ENCODE assay signal across 1 cellular context in the genomic region with DNA sequence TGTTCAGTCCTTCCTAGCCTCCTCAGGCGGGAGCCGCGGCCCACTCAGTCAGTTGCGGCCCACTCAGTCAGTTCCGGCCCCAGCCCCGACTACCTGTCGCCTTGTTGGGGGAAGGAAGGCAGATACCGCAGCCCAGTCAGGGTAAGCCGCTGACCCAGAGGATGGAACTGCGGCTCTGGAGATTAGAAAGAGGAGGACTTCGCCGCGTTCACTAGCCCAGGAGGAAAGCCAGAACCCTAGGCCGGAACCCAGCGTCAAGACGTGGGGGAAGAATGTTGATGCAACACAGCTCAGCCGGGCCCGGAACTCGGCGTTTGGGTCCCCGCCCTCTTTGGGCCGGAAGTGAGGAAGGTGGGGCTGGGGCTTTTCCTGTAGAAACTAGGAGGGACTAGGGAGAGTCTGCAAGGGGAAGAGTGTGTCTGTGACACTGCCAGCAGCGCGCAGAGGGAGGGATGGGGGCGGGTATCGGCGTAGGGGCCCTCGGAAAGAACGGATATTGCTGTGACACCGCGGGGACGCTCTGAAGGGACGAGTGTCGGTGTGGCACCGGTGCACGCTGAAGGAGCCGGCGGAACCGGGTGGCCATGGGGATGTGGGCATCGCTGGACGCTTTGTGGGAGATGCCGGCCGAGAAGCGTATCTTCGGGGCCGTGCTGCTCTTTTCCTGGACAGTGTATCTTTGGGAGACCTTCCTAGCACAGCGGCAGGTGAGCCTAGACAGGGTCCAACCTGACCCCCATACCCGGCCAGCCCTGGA.
TF ChIP-seq lines count a peak whose summit lies in the region.

Gene ZMPSTE24 (plus strand): TSS at position 549 of the 757 bp plus-strand sequence. CDS start 36 bp downstream, at position 585.

TF ChIP-seq in GM12878, 131 proteins besides CTCF, POLR2A, EP300 and RAD21 (continued from another document and continues in another):
- TF ChIP-seq, protein P1, sequence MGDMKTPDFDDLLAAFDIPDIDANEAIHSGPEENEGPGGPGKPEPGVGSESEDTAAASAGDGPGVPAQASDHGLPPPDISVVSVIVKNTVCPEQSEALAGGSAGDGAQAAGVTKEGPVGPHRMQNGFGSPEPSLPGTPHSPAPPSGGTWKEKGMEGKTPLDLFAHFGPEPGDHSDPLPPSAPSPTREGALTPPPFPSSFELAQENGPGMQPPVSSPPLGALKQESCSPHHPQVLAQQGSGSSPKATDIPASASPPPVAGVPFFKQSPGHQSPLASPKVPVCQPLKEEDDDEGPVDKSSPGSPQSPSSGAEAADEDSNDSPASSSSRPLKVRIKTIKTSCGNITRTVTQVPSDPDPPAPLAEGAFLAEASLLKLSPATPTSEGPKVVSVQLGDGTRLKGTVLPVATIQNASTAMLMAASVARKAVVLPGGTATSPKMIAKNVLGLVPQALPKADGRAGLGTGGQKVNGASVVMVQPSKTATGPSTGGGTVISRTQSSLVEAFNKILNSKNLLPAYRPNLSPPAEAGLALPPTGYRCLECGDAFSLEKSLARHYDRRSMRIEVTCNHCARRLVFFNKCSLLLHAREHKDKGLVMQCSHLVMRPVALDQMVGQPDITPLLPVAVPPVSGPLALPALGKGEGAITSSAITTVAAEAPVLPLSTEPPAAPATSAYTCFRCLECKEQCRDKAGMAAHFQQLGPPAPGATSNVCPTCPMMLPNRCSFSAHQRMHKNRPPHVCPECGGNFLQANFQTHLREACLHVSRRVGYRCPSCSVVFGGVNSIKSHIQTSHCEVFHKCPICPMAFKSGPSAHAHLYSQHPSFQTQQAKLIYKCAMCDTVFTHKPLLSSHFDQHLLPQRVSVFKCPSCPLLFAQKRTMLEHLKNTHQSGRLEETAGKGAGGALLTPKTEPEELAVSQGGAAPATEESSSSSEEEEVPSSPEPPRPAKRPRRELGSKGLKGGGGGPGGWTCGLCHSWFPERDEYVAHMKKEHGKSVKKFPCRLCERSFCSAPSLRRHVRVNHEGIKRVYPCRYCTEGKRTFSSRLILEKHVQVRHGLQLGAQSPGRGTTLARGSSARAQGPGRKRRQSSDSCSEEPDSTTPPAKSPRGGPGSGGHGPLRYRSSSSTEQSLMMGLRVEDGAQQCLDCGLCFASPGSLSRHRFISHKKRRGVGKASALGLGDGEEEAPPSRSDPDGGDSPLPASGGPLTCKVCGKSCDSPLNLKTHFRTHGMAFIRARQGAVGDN (IDR thresholded peaks at IDR 0.05), result no peak
- no peak for TF ChIP-seq NFXL1 (IDR thresholded peaks at IDR 0.05; ENCODE audit: borderline replicate concordance)
- TF ChIP-seq, protein P2, sequence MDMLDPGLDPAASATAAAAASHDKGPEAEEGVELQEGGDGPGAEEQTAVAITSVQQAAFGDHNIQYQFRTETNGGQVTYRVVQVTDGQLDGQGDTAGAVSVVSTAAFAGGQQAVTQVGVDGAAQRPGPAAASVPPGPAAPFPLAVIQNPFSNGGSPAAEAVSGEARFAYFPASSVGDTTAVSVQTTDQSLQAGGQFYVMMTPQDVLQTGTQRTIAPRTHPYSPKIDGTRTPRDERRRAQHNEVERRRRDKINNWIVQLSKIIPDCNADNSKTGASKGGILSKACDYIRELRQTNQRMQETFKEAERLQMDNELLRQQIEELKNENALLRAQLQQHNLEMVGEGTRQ (IDR thresholded peaks at IDR 0.05; ENCODE audit: borderline replicate concordance, low read depth, low read length), result no peak
- TF ChIP-seq SUZ12 (IDR thresholded peaks at IDR 0.05; ENCODE audit: unreplicated experiment), result no peak
- TF ChIP-seq MYB (IDR thresholded peaks at IDR 0.05; ENCODE audit: borderline replicate concordance, low read depth, low read length), result no peak
- TF ChIP-seq ZNF217 (IDR thresholded peaks at IDR 0.05), result no peak
- peak; percentile 73; the same call in 1 of the 2 replicates for TF ChIP-seq HSF1 (IDR thresholded peaks at IDR 0.05; ENCODE audit: low read depth, low read length)
- peak; percentile 76 for TF ChIP-seq LARP7 (IDR thresholded peaks at IDR 0.05)
- TF ChIP-seq PML (IDR thresholded peaks at IDR 0.05; ENCODE audit: low read length), result peak; percentile 92
- TF ChIP-seq, protein P3, sequence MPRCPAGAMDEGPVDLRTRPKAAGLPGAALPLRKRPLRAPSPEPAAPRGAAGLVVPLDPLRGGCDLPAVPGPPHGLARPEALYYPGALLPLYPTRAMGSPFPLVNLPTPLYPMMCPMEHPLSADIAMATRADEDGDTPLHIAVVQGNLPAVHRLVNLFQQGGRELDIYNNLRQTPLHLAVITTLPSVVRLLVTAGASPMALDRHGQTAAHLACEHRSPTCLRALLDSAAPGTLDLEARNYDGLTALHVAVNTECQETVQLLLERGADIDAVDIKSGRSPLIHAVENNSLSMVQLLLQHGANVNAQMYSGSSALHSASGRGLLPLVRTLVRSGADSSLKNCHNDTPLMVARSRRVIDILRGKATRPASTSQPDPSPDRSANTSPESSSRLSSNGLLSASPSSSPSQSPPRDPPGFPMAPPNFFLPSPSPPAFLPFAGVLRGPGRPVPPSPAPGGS (IDR thresholded peaks at IDR 0.05; ENCODE audit: borderline replicate concordance, insufficient read depth, low read depth, low read length, poor library complexity, severe bottlenecking), result peak; percentile 12
- TF ChIP-seq, protein P4, sequence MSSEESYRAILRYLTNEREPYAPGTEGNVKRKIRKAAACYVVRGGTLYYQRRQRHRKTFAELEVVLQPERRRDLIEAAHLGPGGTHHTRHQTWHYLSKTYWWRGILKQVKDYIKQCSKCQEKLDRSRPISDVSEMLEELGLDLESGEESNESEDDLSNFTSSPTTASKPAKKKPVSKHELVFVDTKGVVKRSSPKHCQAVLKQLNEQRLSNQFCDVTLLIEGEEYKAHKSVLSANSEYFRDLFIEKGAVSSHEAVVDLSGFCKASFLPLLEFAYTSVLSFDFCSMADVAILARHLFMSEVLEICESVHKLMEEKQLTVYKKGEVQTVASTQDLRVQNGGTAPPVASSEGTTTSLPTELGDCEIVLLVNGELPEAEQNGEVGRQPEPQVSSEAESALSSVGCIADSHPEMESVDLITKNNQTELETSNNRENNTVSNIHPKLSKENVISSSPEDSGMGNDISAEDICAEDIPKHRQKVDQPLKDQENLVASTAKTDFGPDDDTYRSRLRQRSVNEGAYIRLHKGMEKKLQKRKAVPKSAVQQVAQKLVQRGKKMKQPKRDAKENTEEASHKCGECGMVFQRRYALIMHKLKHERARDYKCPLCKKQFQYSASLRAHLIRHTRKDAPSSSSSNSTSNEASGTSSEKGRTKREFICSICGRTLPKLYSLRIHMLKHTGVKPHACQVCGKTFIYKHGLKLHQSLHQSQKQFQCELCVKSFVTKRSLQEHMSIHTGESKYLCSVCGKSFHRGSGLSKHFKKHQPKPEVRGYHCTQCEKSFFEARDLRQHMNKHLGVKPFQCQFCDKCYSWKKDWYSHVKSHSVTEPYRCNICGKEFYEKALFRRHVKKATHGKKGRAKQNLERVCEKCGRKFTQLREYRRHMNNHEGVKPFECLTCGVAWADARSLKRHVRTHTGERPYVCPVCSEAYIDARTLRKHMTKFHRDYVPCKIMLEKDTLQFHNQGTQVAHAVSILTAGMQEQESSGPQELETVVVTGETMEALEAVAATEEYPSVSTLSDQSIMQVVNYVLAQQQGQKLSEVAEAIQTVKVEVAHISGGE (CRISPR knock-in tag; IDR thresholded peaks at IDR 0.05), result peak; percentile 92
- TF ChIP-seq KDM1A (IDR thresholded peaks at IDR 0.05; ENCODE audit: borderline replicate concordance), result no peak
- no peak for TF ChIP-seq ASH2L (IDR thresholded peaks at IDR 0.05; ENCODE audit: borderline replicate concordance, low read depth)
- no peak for TF ChIP-seq TCF7 (IDR thresholded peaks at IDR 0.05; ENCODE audit: borderline replicate concordance)
- TF ChIP-seq, protein P5, sequence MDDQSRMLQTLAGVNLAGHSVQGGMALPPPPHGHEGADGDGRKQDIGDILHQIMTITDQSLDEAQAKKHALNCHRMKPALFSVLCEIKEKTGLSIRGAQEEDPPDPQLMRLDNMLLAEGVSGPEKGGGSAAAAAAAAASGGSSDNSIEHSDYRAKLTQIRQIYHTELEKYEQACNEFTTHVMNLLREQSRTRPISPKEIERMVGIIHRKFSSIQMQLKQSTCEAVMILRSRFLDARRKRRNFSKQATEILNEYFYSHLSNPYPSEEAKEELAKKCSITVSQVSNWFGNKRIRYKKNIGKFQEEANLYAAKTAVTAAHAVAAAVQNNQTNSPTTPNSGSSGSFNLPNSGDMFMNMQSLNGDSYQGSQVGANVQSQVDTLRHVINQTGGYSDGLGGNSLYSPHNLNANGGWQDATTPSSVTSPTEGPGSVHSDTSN (IDR thresholded peaks at IDR 0.05; ENCODE audit: insufficient replicate concordance, low read depth, low read length), result peak; percentile 10
- TF ChIP-seq ZBED1 (IDR thresholded peaks at IDR 0.05; ENCODE audit: borderline replicate concordance), result no peak; the same call in 1 of the 2 replicates
- TF ChIP-seq ZSCAN29 (IDR thresholded peaks at IDR 0.05), result 0 out of 2 replicates have a peak, but pooled peaks have one; percentile 23
- TF ChIP-seq SP1 (IDR thresholded peaks at IDR 0.05; ENCODE audit: low read depth, low read length), result peak; percentile 75
- TF ChIP-seq PAX8 (IDR thresholded peaks at IDR 0.05), result no peak
- TF ChIP-seq PAX5 (IDR thresholded peaks at IDR 0.05; ENCODE audit: borderline replicate concordance, low read depth, low read length), result peak; percentile 58; the same call in 1 of the 2 replicates
- TF ChIP-seq, protein P6, sequence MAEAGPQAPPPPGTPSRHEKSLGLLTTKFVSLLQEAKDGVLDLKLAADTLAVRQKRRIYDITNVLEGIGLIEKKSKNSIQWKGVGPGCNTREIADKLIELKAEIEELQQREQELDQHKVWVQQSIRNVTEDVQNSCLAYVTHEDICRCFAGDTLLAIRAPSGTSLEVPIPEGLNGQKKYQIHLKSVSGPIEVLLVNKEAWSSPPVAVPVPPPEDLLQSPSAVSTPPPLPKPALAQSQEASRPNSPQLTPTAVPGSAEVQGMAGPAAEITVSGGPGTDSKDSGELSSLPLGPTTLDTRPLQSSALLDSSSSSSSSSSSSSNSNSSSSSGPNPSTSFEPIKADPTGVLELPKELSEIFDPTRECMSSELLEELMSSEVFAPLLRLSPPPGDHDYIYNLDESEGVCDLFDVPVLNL (IDR thresholded peaks at IDR 0.05; ENCODE audit: low read depth, low read length), result 0 out of 2 replicates have a peak, but pooled peaks have one; percentile 39
- peak; percentile 90 for TF ChIP-seq YY1 (IDR thresholded peaks at IDR 0.05; ENCODE audit: low read depth, low read length)
- TF ChIP-seq, protein P7, sequence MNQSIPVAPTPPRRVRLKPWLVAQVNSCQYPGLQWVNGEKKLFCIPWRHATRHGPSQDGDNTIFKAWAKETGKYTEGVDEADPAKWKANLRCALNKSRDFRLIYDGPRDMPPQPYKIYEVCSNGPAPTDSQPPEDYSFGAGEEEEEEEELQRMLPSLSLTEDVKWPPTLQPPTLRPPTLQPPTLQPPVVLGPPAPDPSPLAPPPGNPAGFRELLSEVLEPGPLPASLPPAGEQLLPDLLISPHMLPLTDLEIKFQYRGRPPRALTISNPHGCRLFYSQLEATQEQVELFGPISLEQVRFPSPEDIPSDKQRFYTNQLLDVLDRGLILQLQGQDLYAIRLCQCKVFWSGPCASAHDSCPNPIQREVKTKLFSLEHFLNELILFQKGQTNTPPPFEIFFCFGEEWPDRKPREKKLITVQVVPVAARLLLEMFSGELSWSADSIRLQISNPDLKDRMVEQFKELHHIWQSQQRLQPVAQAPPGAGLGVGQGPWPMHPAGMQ (IDR thresholded peaks at IDR 0.05; ENCODE audit: borderline replicate concordance), result peak; percentile 45
- no peak for TF ChIP-seq CHD4 (IDR thresholded peaks at IDR 0.05)
- TF ChIP-seq JUND (IDR thresholded peaks at IDR 0.05; ENCODE audit: low read depth, low read length), result no peak
- peak; percentile 99 for TF ChIP-seq RELB (IDR thresholded peaks at IDR 0.05; ENCODE audit: low read depth)
- TF ChIP-seq ETV6 (conservative IDR thresholded peaks at IDR 0.05 in 1 of 2, IDR thresholded peaks at IDR 0.05 in 1 of 2; ENCODE audit: borderline replicate concordance in 1 of 2, low read depth in 1 of 2), result peak in 1 of 2 experiments; percentile 48; a peak in 1 of 4 replicates
- TF ChIP-seq BMI1 (IDR thresholded peaks at IDR 0.05; ENCODE audit: borderline replicate concordance), result no peak; the same call in 1 of the 2 replicates
- TF ChIP-seq, protein P8, sequence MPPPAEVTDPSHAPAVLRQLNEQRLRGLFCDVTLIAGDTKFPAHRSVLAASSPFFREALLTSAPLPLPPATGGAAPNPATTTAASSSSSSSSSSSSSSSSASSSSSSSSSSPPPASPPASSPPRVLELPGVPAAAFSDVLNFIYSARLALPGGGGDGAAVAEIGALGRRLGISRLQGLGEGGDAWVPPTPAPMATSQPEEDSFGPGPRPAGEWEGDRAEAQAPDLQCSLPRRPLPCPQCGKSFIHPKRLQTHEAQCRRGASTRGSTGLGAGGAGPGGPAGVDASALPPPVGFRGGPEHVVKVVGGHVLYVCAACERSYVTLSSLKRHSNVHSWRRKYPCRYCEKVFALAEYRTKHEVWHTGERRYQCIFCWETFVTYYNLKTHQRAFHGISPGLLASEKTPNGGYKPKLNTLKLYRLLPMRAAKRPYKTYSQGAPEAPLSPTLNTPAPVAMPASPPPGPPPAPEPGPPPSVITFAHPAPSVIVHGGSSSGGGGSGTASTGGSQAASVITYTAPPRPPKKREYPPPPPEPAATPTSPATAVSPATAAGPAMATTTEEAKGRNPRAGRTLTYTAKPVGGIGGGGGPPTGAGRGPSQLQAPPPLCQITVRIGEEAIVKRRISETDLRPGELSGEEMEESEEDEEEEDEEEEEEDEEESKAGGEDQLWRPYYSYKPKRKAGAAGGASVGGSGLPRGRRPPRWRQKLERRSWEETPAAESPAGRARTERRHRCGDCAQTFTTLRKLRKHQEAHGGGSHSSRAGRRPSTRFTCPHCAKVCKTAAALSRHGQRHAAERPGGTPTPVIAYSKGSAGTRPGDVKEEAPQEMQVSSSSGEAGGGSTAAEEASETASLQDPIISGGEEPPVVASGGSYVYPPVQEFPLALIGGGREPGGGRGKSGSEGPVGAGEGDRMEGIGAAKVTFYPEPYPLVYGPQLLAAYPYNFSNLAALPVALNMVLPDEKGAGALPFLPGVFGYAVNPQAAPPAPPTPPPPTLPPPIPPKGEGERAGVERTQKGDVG (CRISPR knock-in tag; IDR thresholded peaks at IDR 0.05), result no peak
- peak; percentile 67 for TF ChIP-seq MEF2B (IDR thresholded peaks at IDR 0.05; ENCODE audit: partially characterized antibody, poor library complexity, severe bottlenecking)
